In the genomic region with DNA sequence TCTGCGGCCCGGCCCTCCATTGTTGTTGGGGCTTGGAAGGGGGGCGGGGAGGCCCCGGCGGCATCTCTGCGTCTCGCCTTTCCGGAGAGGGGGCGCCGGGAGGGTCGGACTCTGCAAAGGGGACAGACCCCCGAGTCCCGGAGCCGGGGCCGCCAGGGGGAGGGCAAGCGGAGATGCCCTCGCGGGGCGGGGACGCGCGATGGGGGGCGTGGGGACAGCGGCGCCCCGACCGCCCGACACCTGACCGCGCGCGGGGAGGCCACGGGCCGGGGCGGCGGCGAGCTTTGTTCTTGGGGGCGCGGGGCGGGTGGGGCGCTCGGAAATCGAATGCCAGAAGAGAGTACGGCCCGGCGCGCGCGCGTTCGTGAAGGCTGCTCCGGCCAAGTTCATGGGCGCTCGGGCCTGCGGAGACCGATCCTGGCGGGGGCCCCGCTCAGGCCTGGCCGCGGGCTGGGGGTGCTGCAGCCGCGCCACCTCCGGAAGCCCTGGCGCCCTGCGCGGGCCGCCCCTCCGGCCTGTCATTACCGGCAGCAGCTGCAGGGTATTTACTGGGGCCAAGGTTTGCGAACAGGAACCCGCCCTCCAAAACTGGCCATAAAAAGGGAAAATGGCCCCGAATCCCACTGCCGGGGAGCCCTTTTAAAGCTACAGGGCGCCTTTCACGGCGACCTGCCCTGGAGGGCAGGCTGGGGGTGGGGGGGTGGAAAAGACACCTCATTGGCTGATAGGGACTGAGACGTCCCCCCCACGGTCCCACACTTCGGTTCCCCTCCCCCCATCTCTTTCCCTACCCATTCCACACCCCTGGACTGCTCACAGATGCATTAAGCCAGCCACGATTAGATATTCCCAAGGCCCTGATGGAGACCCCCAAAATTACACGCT, we compare ENCODE assay signal across 8 cellular contexts. TPM values are rescaled to one million over a fixed set of nuclear protein-coding genes. Genes with fewer than 3 reads are reported as not detected.
DNase-seq lines count a peak whose midpoint lies in the region; ATAC-seq, FAIRE-seq and TF ChIP-seq lines count a peak whose summit lies in the region.

No MANE protein-coding gene starts in this region.

- H3K9ac ChIP-seq in DND-41 (ENCODE audit: low read depth, low read length): peak overlapping the region; percentile 74

- no peak for FAIRE-seq in GM12892 (lab: Jason Lieb, UNC)

- no peak for TF ChIP-seq POLR2A in GM12892 (IDR thresholded peaks at IDR 0.05; ENCODE audit: low read depth, low read length)

- peaks cover 8% of the 10 kb centered on the region; the same call in 1 of the 2 replicates for H4K20me1 ChIP-seq in DND-41 (ENCODE audit: insufficient read depth, low read length)

- peak; percentile 50 for DNase-seq in DND-41
- DNase-seq in MG63: peak; percentile 66
- no peak for DNase-seq in choroid plexus epithelial cell (ENCODE audit: low read depth)
- peak; percentile 35 for DNase-seq in myocyte (ENCODE audit: low read depth)
- DNase-seq in ecto neural progenitor cell (ENCODE audit: low spot score): no peak
- no peak for DNase-seq in DMS153 treated with DMSO at 0.1 percent for 48 hours (lab: John Stamatoyannopoulos, UW; ENCODE audit: unreplicated experiment)
- no peak for DNase-seq in stimulated activated CD4-positive, alpha-beta T cell treated with anti-CD3 and anti-CD28 coated beads, Interleukin-15, amount 100 ng/mL, for 24 hours
- no peak for DNase-seq in GM12892 (ENCODE audit: insufficient read length)

- H3K36me3 ChIP-seq in DND-41 (ENCODE audit: insufficient read depth, low read length): peaks cover 12% of the 10 kb centered on the region
- H3K36me3 ChIP-seq in MG63: no peaks in the 10 kb centered on the region

- H3K9me3 ChIP-seq in DND-41 (ENCODE audit: insufficient read depth, low read length, severe bottlenecking) (no peaks in the 10 kb centered on the region), MG63 (no peaks in the 10 kb centered on the region)

- H2AFZ ChIP-seq in DND-41 (ENCODE audit: low read depth, low read length): peak overlapping the region; percentile 72

- TF ChIP-seq CTCF in DND-41 (IDR thresholded peaks at IDR 0.05; ENCODE audit: borderline replicate concordance, extremely low read depth, low read length, poor library complexity, severe bottlenecking): no peak
- TF ChIP-seq CTCF in choroid plexus epithelial cell (conservative IDR thresholded peaks at IDR 0.05; ENCODE audit: low read depth, low read length): no peak

- H3K27me3 ChIP-seq in DND-41 (ENCODE audit: insufficient read depth, low read length, poor library complexity) (peaks cover 5% of the 10 kb centered on the region), MG63 (no peaks in the 10 kb centered on the region)

- H3K4me1 ChIP-seq in DND-41 (ENCODE audit: insufficient read depth, low read length): peaks cover 35% of the 10 kb centered on the region

- peak overlapping the region; percentile 80 for H3K4me2 ChIP-seq in DND-41 (ENCODE audit: insufficient read depth, low read length)

- peak; percentile 27; the same call in 1 of the 3 replicates for ATAC-seq in DND-41 (ENCODE audit: insufficient read depth, low read depth)

- H3K79me2 ChIP-seq in DND-41 (ENCODE audit: insufficient read depth, low read length): peaks cover 41% of the 10 kb centered on the region

- H3K4me3 ChIP-seq in DND-41 (ENCODE audit: low read depth in 1 of 2, low read length in 2 of 2) (peak overlapping the region; percentile 42 to 61; a peak in 3 of 4 replicates), MG63 (peak overlapping the region; percentile 52), choroid plexus epithelial cell (ENCODE audit: low read depth, low read length) (peak overlapping the region; percentile 57)

- peak overlapping the region; percentile 41; the same call in 1 of the 2 replicates for H3K27ac ChIP-seq in DND-41 (ENCODE audit: low read length)

RNA-seq across cellular contexts. Expression of gene NANOS3, which starts 11.1 kb away (rescaled TPM):
- total RNA-seq in MG63 (2014; rRNA removed; shearing (Covaris generic); ENCODE audit: low replicate concordance): not detected in 2 replicates
- total RNA-seq in myocyte: 0.83 TPM in 1 of 2 replicates, not detected in the other
- 6.0 TPM for polyA plus RNA-seq in myocyte (2012)
- 1.2 TPM for polyA plus RNA-seq in GM12892 (2012; ENCODE audit: missing spikeins)

RNA-seq across cellular contexts. Expression of gene BRME1, which starts 40.1 kb away (rescaled TPM):
- 5.1 and 8.4 TPM in 2 replicates for total RNA-seq in MG63 (2014; rRNA removed; shearing (Covaris generic); ENCODE audit: low replicate concordance)
- total RNA-seq in myocyte: 0.43 and 1.0 TPM in 2 replicates
- polyA plus RNA-seq in myocyte (2012): 0.95 TPM
- 0.40 TPM for polyA plus RNA-seq in GM12892 (2012; ENCODE audit: missing spikeins)

RNA-seq across cellular contexts. Expression of gene CC2D1A, which starts 40.2 kb away (rescaled TPM):
- 26.2 and 27.3 TPM in 2 replicates for total RNA-seq in MG63 (2014; rRNA removed; shearing (Covaris generic); ENCODE audit: low replicate concordance)
- total RNA-seq in myocyte: 15.9 and 23.7 TPM in 2 replicates
- 25.4 TPM for polyA plus RNA-seq in myocyte (2012)
- 10.4 TPM for polyA plus RNA-seq in GM12892 (2012; ENCODE audit: missing spikeins)

Comparison
In these comparisons a context has a peak if more than half of its experiments do, and no peak if none do; other contexts are left out.
1. DNase-seq: peak in DND-41 (single experiment), MG63 (single experiment) and myocyte (single experiment); none in choroid plexus epithelial cell (single experiment), ecto neural progenitor cell (single experiment), DMS153 treated with DMSO at 0.1 percent for 48 hours (single experiment), stimulated activated CD4-positive, alpha-beta T cell treated with anti-CD3 and anti-CD28 coated beads, Interleukin-15, amount 100 ng/mL, for 24 hours (single experiment) and GM12892 (single experiment).
2. Peak in every context shown above with its lines, with median percentiles within 50 percentile points of each other: H3K4me3 ChIP-seq.